ENCODE assay signal across 16 cellular contexts in genomic region chr11:76623884-76624419, GRCh38. TPM values are rescaled to one million over a fixed set of nuclear protein-coding genes. Genes with fewer than 3 reads are reported as not detected.
A peak's percentile ranks its signal among the peaks of the same experiment; 100 is the strongest.
DNase-seq lines count a peak whose midpoint lies in the region; TF ChIP-seq lines count a peak whose summit lies in the region.
"Had no signal": no experiment of that assay in that cellular context is flagged by ENCODE, and none has a peak within 500 bp of the region (broad histone marks: within the 10 kb centered on the region; RNA-seq: fewer than 3 reads in every experiment).

No MANE protein-coding gene starts in this region.

- DNase-seq in ELF-1 (ENCODE audit: low read depth, low spot score) (peak; percentile 60), H9 (no peak), osteoblast (ENCODE audit: insufficient read length, low spot score, missing footprints) (peak; percentile 50), NCI-H526 treated with DMSO at 0.1 percent for 48 hours (lab: John Stamatoyannopoulos, UW) (no peak), NCI-H2171 (lab: John Stamatoyannopoulos, UW) (no peak), osteocyte (ENCODE audit: extremely low spot score, unreplicated experiment) (no peak)
- DNase-seq: CD8-positive, alpha-beta memory T cell; DND-41; GF-D8; GOT3; NCI-H1092; NCI-H774; PC-9 had no signal

- no peak overlapping the region for H3K27ac ChIP-seq in H9 (ENCODE audit: insufficient read length, low read depth, low read length)
- no peak overlapping the region for H3K27ac ChIP-seq in osteoblast (ENCODE audit: low read depth, low read length)
- H3K27ac ChIP-seq: BLaER1, PC-9 had no signal

- no peaks in the 10 kb centered on the region for H3K23me2 ChIP-seq in H9 (ENCODE audit: insufficient read length, low read depth, low read length, poor library complexity, severe bottlenecking)

- H3K36me3 Mint-ChIP-seq in H9 (ENCODE audit: insufficient read depth in 1 of 3, low read depth in 3 of 3) (peaks cover 0 to 1% (median under 1%) of the 10 kb centered on the region in 3 experiments; a peak in 2 of 7 replicates), osteocyte (ENCODE audit: unreplicated experiment) (no peaks in the 10 kb centered on the region)
- peaks cover 8% of the 10 kb centered on the region for H3K36me3 Mint-ChIP-seq in dendritic cell treated with granulocyte-macrophage colony-stimulating factor and Interleukin-4, amounts not matched to agents 40 ng/mL and 50 ng/mL, for 4 days (ENCODE audit: low read depth)

- intact Hi-C loops in dendritic cell treated with granulocyte-macrophage colony-stimulating factor and Interleukin-4, amounts not matched to agents 40 ng/mL and 50 ng/mL, for 4 days (cut with micrococcal nuclease): no loop called here

- H3K4me3 ChIP-seq in osteoblast (ENCODE audit: insufficient read depth, low read length): no peak overlapping the region
- H3K4me3 ChIP-seq: BLaER1, PC-9 had no signal

- H3K18ac ChIP-seq in H9 (ENCODE audit: insufficient read length, low read depth, low read length): no peak overlapping the region

- H3K79me1 ChIP-seq in H9 (ENCODE audit: insufficient read depth, low read depth, low read length, poor library complexity, severe bottlenecking): no peaks in the 10 kb centered on the region

- no peak overlapping the region for H2AFZ ChIP-seq in H9 (ENCODE audit: low read length)
- H2AFZ ChIP-seq in osteoblast (ENCODE audit: low read length): no peak overlapping the region
- H2AFZ ChIP-seq: PC-9 had no signal

- H3K4ac ChIP-seq in H9 (ENCODE audit: low read depth, low read length): no peak overlapping the region

- H3K4me1 ChIP-seq in H9 (ENCODE audit: insufficient read depth, low read length) (no peaks in the 10 kb centered on the region), osteoblast (ENCODE audit: insufficient read depth, low read length) (peaks cover 41% of the 10 kb centered on the region)

- no peak overlapping the region for H2BK120ac ChIP-seq in H9 (ENCODE audit: low read depth, low read length, poor library complexity, severe bottlenecking)

- H3K4me2 ChIP-seq in H9 (ENCODE audit: insufficient read depth, insufficient read length, low read length) (no peak overlapping the region), osteoblast (ENCODE audit: insufficient read depth, low read length) (no peak overlapping the region)
- H3K4me2 ChIP-seq: PC-9 had no signal

- H3K27me3 ChIP-seq in H9 (ENCODE audit: insufficient read depth, low read length) (no peaks in the 10 kb centered on the region), osteoblast (ENCODE audit: insufficient read depth, low read length) (no peaks in the 10 kb centered on the region)
- H3K27me3 ChIP-seq: BLaER1 had no signal

- no peaks in the 10 kb centered on the region for H3K36me3 ChIP-seq in osteoblast (ENCODE audit: insufficient read depth, low read length)
- H3K36me3 ChIP-seq: BLaER1 had no signal

- no peak for TF ChIP-seq CTCF in H9 (conservative IDR thresholded peaks at IDR 0.05)
- TF ChIP-seq CTCF in osteoblast (IDR thresholded peaks at IDR 0.05; ENCODE audit: extremely low read depth, low read depth, low read length): no peak
- TF ChIP-seq CTCF in osteocyte (IDR thresholded peaks at IDR 0.05): no peak

- H3K27me3 Mint-ChIP-seq in H9 (ENCODE audit: low read depth) (peaks cover 3% of the 10 kb centered on the region; the same call in 1 of the 2 replicates), osteocyte (ENCODE audit: unreplicated experiment) (no peaks in the 10 kb centered on the region)
- peaks cover 46% of the 10 kb centered on the region for H3K27me3 Mint-ChIP-seq in dendritic cell treated with granulocyte-macrophage colony-stimulating factor and Interleukin-4, amounts not matched to agents 40 ng/mL and 50 ng/mL, for 4 days

- H3K56ac ChIP-seq in H9 (ENCODE audit: insufficient read length, low read depth, low read length): no peak overlapping the region

- no peak overlapping the region for H4K8ac ChIP-seq in H9 (replicated peaks; ENCODE audit: insufficient read length, low read depth, low read length)

- no peak overlapping the region for H2BK15ac ChIP-seq in H9 (ENCODE audit: low read depth, low read length)

- H3K9ac ChIP-seq in H9 (ENCODE audit: extremely low read depth, insufficient read length, low read length): no peak overlapping the region
- H3K9ac ChIP-seq: BLaER1 had no signal

- H3K9me3 ChIP-seq in H9 (ENCODE audit: control insufficient read depth, low read depth, low read length): no peaks in the 10 kb centered on the region
- H3K9me3 ChIP-seq in osteoblast (ENCODE audit: low read depth, low read length): peaks cover 4% of the 10 kb centered on the region

- H3T11ph ChIP-seq in H9 (ENCODE audit: low read length): no peak overlapping the region

- H2BK5ac ChIP-seq in H9 (ENCODE audit: insufficient read length, low read length): no peak overlapping the region

- H3K79me2 ChIP-seq in H9 (ENCODE audit: insufficient read depth, low read length) (no peaks in the 10 kb centered on the region), osteoblast (ENCODE audit: insufficient read depth, low read length) (no peaks in the 10 kb centered on the region)

- no CpG with 5 or more reads among the region's 6 CpGs for WGBS in H9 (ENCODE audit: extremely low coverage, insufficient read length, low lambda C conversion rate)

- no peak overlapping the region for H3K14ac ChIP-seq in H9 (ENCODE audit: insufficient read depth, low read length)

- H3K4me3 Mint-ChIP-seq in H9 (no peak overlapping the region), osteocyte (ENCODE audit: unreplicated experiment) (no peak overlapping the region)
- no peak overlapping the region for H3K4me3 Mint-ChIP-seq in dendritic cell treated with granulocyte-macrophage colony-stimulating factor and Interleukin-4, amounts not matched to agents 40 ng/mL and 50 ng/mL, for 4 days
- H3K4me3 Mint-ChIP-seq: CD8-positive, alpha-beta memory T cell had no signal

- H3K23ac ChIP-seq in H9 (ENCODE audit: insufficient read length, low read depth, low read length): no peak overlapping the region

- H3K9me3 Mint-ChIP-seq in H9 (peaks cover under 1 to 1% of the 10 kb centered on the region in 2 experiments; a peak in 3 of 5 replicates), osteocyte (ENCODE audit: unreplicated experiment) (peaks cover 16% of the 10 kb centered on the region)
- peaks cover 11% of the 10 kb centered on the region for H3K9me3 Mint-ChIP-seq in dendritic cell treated with granulocyte-macrophage colony-stimulating factor and Interleukin-4, amounts not matched to agents 40 ng/mL and 50 ng/mL, for 4 days

- H2AK5ac ChIP-seq in H9 (ENCODE audit: insufficient read length, low read length): no peak overlapping the region

- H4K5ac ChIP-seq in H9 (ENCODE audit: insufficient read length, low read depth, low read length): no peak overlapping the region

- no peak overlapping the region for H2BK20ac ChIP-seq in H9 (ENCODE audit: low read depth, low read length, poor library complexity, severe bottlenecking)

- H3K27ac Mint-ChIP-seq in H9: peak overlapping the region in 2 of 3 experiments; percentile 11 to 53; a peak in 4 of 7 replicates
- peak overlapping the region; percentile 73 for H3K27ac Mint-ChIP-seq in dendritic cell treated with granulocyte-macrophage colony-stimulating factor and Interleukin-4, amounts not matched to agents 40 ng/mL and 50 ng/mL, for 4 days
- no peak overlapping the region for H3K27ac Mint-ChIP-seq in osteocyte (ENCODE audit: unreplicated experiment)
- H3K27ac Mint-ChIP-seq: CD8-positive, alpha-beta memory T cell had no signal

- H4K20me1 ChIP-seq in H9 (ENCODE audit: control insufficient read depth, insufficient read depth, insufficient read length): no peaks in the 10 kb centered on the region
- no peaks in the 10 kb centered on the region for H4K20me1 ChIP-seq in osteoblast (ENCODE audit: insufficient read depth, low read length)
- H4K20me1 ChIP-seq: BLaER1 had no signal

- H2BK12ac ChIP-seq in H9 (ENCODE audit: insufficient read length, low read depth, low read length): no peak overlapping the region

- no peak overlapping the region for H4K91ac ChIP-seq in H9 (ENCODE audit: insufficient read length, low read depth, low read length)

- peaks cover 17 to 21% of the 10 kb centered on the region in 2 experiments for H3K4me1 Mint-ChIP-seq in H9
- peaks cover 53% of the 10 kb centered on the region for H3K4me1 Mint-ChIP-seq in dendritic cell treated with granulocyte-macrophage colony-stimulating factor and Interleukin-4, amounts not matched to agents 40 ng/mL and 50 ng/mL, for 4 days (ENCODE audit: low read depth)
- peaks cover 9% of the 10 kb centered on the region for H3K4me1 Mint-ChIP-seq in osteocyte (ENCODE audit: unreplicated experiment)

RNA-seq across cellular contexts. Expression of gene LRRC32, which starts 46.6 kb away (rescaled TPM):
- total RNA-seq in H9 (2021): 0.46 and 0.59 TPM in 2 replicates
- 37.6 and 41.3 TPM in 2 replicates for total RNA-seq in osteoblast
- total RNA-seq in osteocyte: 35.6 and 39.6 TPM in 2 replicates
- total RNA-seq: M059J, PC-9 had no signal

Comparison
In these comparisons a context has a peak if more than half of its experiments do, and no peak if none do; other contexts are left out.
1. DNase-seq: peak in ELF-1 (single experiment) and osteoblast (single experiment); none in H9 (single experiment), NCI-H526 treated with DMSO at 0.1 percent for 48 hours (single experiment), NCI-H2171 (single experiment) and osteocyte (single experiment).
2. RNA of gene LRRC32, which starts 46.6 kb away (total RNA-seq): 35.6 to 39.6 TPM in osteocyte and 37.6 to 41.3 TPM in osteoblast; 0.46 to 0.59 TPM in H9; every median in the first group is over 10 times any median in the second.